Comparison of ENCODE assay signal across 8 cellular contexts in the genomic region with DNA sequence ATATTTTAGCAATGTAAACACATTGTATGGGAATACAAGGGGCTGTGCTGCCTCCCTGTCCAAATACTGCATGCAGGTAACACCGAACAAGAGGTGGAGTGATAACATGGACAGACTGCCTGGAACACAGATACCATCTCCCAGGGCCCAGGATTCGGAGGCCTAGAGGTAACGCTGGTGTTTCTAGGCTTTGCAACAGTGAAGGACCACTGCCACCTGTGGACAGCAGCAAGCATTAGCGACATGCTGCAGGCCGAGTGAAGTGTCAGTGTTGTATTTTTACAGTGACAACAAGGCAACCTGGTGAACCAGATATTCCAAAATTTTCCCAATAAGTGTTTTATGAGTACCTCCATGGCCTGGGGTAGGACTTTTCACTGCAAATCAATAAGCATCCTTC.
A peak's percentile ranks its signal among the peaks of the same experiment; 100 is the strongest.
DNase-seq lines count a peak whose midpoint lies in the region; ATAC-seq, FAIRE-seq and TF ChIP-seq lines count a peak whose summit lies in the region.

No MANE protein-coding gene starts in this region.

- TF ChIP-seq RAD21 in liver (IDR thresholded peaks at IDR 0.05): peak; percentile 77 to 87

- POLR2A ChIA-PET in HEK293T (lab: Yijun Ruan, JAX) (no interaction called here), WTC11 (lab: Charles Lee) (no interaction called here)

- H3K9ac ChIP-seq in liver (ENCODE audit: low read depth in 1 of 2, low read length in 2 of 2): no peak overlapping the region

- no peaks in the 10 kb centered on the region for H3K4me1 ChIP-seq in liver (ENCODE audit: control insufficient read depth in 4 of 4, insufficient read depth in 4 of 4, low read length in 3 of 4)

- no peaks in the 10 kb centered on the region for H3K27me3 ChIP-seq in liver (ENCODE audit: control insufficient read depth in 4 of 4, insufficient read depth in 4 of 4, low read length in 3 of 4)

- FAIRE-seq in RCC 7860 (lab: Jason Lieb, UNC): no peak

- no peak overlapping the region for H3K27ac ChIP-seq in liver (ENCODE audit: low read depth in 1 of 2, low read length in 2 of 2)

- no peak overlapping the region for H3K4me3 Mint-ChIP-seq in WTC11
- H3K4me3 Mint-ChIP-seq in activated naive CD8-positive, alpha-beta T cell treated with anti-CD3 and anti-CD28 coated beads for 36 hours: no peak overlapping the region

- H3K9me3 ChIP-seq in liver (ENCODE audit: control insufficient read depth in 4 of 4, low read length in 3 of 4): no peaks in the 10 kb centered on the region

- peak; percentile 24; the same call in 1 of the 2 replicates for TF ChIP-seq CTCF in WTC11 (IDR thresholded peaks at IDR 0.05)
- peak; percentile 46 for TF ChIP-seq CTCF in liver (IDR thresholded peaks at IDR 0.05; ENCODE audit: low read depth, low read length, missing input control)

- ATAC-seq in WTC11 (peak; percentile 99), GM21390 (IDR thresholded peaks at IDR 0.05; ENCODE audit: unreplicated experiment) (no peak)

- CTCF ChIA-PET in HEK293T (lab: Yijun Ruan, JAX) (no interaction called here), WTC11 (lab: Charles Lee) (no interaction called here)

- peaks cover 18% of the 10 kb centered on the region for H3K9me3 Mint-ChIP-seq in WTC11
- no peaks in the 10 kb centered on the region for H3K9me3 Mint-ChIP-seq in activated naive CD8-positive, alpha-beta T cell treated with anti-CD3 and anti-CD28 coated beads for 36 hours

- peaks cover 5% of the 10 kb centered on the region for H3K4me1 Mint-ChIP-seq in WTC11
- H3K4me1 Mint-ChIP-seq in activated naive CD8-positive, alpha-beta T cell treated with anti-CD3 and anti-CD28 coated beads for 36 hours: no peaks in the 10 kb centered on the region

- no peak overlapping the region for H3K4me3 ChIP-seq in liver (ENCODE audit: low read depth in 1 of 3, low read length in 3 of 3)

- peaks cover 14% of the 10 kb centered on the region for H3K36me3 Mint-ChIP-seq in WTC11
- H3K36me3 Mint-ChIP-seq in activated naive CD8-positive, alpha-beta T cell treated with anti-CD3 and anti-CD28 coated beads for 36 hours: no peaks in the 10 kb centered on the region

- peaks cover 3% of the 10 kb centered on the region for H3K27me3 Mint-ChIP-seq in WTC11 (ENCODE audit: low read depth)
- H3K27me3 Mint-ChIP-seq in activated naive CD8-positive, alpha-beta T cell treated with anti-CD3 and anti-CD28 coated beads for 36 hours: peaks cover 3% of the 10 kb centered on the region

- H3K36me3 ChIP-seq in liver (ENCODE audit: control insufficient read depth in 4 of 4, insufficient read depth in 3 of 4, low read depth in 1 of 4, low read length in 3 of 4): no peaks in the 10 kb centered on the region

- DNase-seq in EL (peak; percentile 2), HEK293T (ENCODE audit: extremely low spot score) (peak; percentile 9), WTC11 (ENCODE audit: low spot score) (peak; percentile 58), occipital lobe (lab: John Stamatoyannopoulos, UW) (no peak), RCC 7860 (ENCODE audit: low spot score) (no peak)
- no peak for DNase-seq in activated naive CD8-positive, alpha-beta T cell treated with anti-CD3 and anti-CD28 coated beads for 36 hours

- 23% methylated on average over 5 of the region's 5 CpGs for WGBS in liver

- H3K27ac Mint-ChIP-seq in WTC11: no peak overlapping the region
- H3K27ac Mint-ChIP-seq in activated naive CD8-positive, alpha-beta T cell treated with anti-CD3 and anti-CD28 coated beads for 36 hours: no peak overlapping the region

TF ChIP-seq in HEK293T, 16 proteins besides CTCF, POLR2A, EP300 and RAD21:
- TF ChIP-seq HDGF (IDR thresholded peaks at IDR 0.05; ENCODE audit: borderline replicate concordance) (no peak), FOXM1 (IDR thresholded peaks at IDR 0.05; ENCODE audit: borderline replicate concordance) (no peak), NFRKB (IDR thresholded peaks at IDR 0.05) (no peak), FOXA1 (IDR thresholded peaks at IDR 0.05) (no peak), FOXK2 (IDR thresholded peaks at IDR 0.05) (no peak), ARNT (IDR thresholded peaks at IDR 0.05) (no peak), SUZ12 (IDR thresholded peaks at IDR 0.05) (no peak), TARDBP (IDR thresholded peaks at IDR 0.05) (no peak), ZNF384 (IDR thresholded peaks at IDR 0.05) (no peak), L3MBTL2 (conservative IDR thresholded peaks at IDR 0.05) (no peak), SP1 (IDR thresholded peaks at IDR 0.05) (no peak), ELF4 (IDR thresholded peaks at IDR 0.05) (no peak), BHLHE40 (IDR thresholded peaks at IDR 0.05; ENCODE audit: borderline replicate concordance) (no peak), CTBP1 (IDR thresholded peaks at IDR 0.05; ENCODE audit: borderline replicate concordance) (no peak)
- TF ChIP-seq, protein P1, sequence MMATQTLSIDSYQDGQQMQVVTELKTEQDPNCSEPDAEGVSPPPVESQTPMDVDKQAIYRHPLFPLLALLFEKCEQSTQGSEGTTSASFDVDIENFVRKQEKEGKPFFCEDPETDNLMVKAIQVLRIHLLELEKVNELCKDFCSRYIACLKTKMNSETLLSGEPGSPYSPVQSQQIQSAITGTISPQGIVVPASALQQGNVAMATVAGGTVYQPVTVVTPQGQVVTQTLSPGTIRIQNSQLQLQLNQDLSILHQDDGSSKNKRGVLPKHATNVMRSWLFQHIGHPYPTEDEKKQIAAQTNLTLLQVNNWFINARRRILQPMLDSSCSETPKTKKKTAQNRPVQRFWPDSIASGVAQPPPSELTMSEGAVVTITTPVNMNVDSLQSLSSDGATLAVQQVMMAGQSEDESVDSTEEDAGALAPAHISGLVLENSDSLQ (IDR thresholded peaks at IDR 0.05): no peak

TF ChIP-seq in WTC11, 78 proteins besides CTCF, POLR2A, EP300 and RAD21:
- TF ChIP-seq ATF1 (CRISPR knock-in tag; IDR thresholded peaks at IDR 0.05): no peak

TF ChIP-seq in liver, 16 proteins besides CTCF, POLR2A, EP300 and RAD21:
- no peak for TF ChIP-seq RXRA (IDR thresholded peaks at IDR 0.05)
- TF ChIP-seq HNF4G (IDR thresholded peaks at IDR 0.05): no peak
- TF ChIP-seq TAF1 (conservative IDR thresholded peaks at IDR 0.05): no peak
- no peak for TF ChIP-seq EGR1 (IDR thresholded peaks at IDR 0.05; ENCODE audit: low read depth in 2 of 2)
- TF ChIP-seq, protein P2, sequence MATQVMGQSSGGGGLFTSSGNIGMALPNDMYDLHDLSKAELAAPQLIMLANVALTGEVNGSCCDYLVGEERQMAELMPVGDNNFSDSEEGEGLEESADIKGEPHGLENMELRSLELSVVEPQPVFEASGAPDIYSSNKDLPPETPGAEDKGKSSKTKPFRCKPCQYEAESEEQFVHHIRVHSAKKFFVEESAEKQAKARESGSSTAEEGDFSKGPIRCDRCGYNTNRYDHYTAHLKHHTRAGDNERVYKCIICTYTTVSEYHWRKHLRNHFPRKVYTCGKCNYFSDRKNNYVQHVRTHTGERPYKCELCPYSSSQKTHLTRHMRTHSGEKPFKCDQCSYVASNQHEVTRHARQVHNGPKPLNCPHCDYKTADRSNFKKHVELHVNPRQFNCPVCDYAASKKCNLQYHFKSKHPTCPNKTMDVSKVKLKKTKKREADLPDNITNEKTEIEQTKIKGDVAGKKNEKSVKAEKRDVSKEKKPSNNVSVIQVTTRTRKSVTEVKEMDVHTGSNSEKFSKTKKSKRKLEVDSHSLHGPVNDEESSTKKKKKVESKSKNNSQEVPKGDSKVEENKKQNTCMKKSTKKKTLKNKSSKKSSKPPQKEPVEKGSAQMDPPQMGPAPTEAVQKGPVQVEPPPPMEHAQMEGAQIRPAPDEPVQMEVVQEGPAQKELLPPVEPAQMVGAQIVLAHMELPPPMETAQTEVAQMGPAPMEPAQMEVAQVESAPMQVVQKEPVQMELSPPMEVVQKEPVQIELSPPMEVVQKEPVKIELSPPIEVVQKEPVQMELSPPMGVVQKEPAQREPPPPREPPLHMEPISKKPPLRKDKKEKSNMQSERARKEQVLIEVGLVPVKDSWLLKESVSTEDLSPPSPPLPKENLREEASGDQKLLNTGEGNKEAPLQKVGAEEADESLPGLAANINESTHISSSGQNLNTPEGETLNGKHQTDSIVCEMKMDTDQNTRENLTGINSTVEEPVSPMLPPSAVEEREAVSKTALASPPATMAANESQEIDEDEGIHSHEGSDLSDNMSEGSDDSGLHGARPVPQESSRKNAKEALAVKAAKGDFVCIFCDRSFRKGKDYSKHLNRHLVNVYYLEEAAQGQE (IDR thresholded peaks at IDR 0.05): no peak
- TF ChIP-seq YY1 (IDR thresholded peaks at IDR 0.05): no peak
- TF ChIP-seq, protein P3, sequence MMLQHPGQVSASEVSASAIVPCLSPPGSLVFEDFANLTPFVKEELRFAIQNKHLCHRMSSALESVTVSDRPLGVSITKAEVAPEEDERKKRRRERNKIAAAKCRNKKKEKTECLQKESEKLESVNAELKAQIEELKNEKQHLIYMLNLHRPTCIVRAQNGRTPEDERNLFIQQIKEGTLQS (IDR thresholded peaks at IDR 0.05): no peak
- TF ChIP-seq JUND (IDR thresholded peaks at IDR 0.05): no peak
- TF ChIP-seq, protein P4, sequence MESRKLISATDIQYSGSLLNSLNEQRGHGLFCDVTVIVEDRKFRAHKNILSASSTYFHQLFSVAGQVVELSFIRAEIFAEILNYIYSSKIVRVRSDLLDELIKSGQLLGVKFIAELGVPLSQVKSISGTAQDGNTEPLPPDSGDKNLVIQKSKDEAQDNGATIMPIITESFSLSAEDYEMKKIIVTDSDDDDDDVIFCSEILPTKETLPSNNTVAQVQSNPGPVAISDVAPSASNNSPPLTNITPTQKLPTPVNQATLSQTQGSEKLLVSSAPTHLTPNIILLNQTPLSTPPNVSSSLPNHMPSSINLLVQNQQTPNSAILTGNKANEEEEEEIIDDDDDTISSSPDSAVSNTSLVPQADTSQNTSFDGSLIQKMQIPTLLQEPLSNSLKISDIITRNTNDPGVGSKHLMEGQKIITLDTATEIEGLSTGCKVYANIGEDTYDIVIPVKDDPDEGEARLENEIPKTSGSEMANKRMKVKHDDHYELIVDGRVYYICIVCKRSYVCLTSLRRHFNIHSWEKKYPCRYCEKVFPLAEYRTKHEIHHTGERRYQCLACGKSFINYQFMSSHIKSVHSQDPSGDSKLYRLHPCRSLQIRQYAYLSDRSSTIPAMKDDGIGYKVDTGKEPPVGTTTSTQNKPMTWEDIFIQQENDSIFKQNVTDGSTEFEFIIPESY (IDR thresholded peaks at IDR 0.05): no peak
- TF ChIP-seq SP1 (IDR thresholded peaks at IDR 0.05): no peak
- no peak for TF ChIP-seq GABPA (IDR thresholded peaks at IDR 0.05 in 1 of 2, conservative IDR thresholded peaks at IDR 0.05 in 1 of 2)

Comparison
In these comparisons a context has a peak if more than half of its experiments do, and no peak if none do; other contexts are left out.
1. DNase-seq: peak in EL (single experiment), HEK293T (single experiment) and WTC11 (single experiment); none in occipital lobe (single experiment), RCC 7860 (single experiment) and activated naive CD8-positive, alpha-beta T cell treated with anti-CD3 and anti-CD28 coated beads for 36 hours (single experiment).